Comparison of ENCODE assay signal across 5 cellular contexts in the genomic region with DNA sequence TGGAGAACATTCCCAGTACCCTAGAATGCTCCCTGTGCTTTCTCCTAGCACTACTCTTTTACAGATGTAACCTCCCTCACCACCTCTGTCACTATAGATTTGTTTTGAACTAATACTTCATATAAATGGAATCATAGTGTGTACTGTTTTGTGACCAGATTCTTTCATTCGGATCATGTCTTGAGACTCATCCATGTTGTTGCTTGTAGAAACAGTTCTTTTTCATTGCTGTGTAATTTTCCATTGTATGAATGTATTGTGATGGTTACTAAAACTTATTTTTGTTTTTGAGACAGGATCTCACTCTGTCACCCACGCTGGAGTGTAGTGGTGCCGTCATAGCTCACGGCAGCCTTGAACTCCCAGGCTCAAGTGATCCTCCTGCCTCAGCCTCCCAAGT.
TF ChIP-seq lines count a peak whose summit lies in the region.

No MANE protein-coding gene starts in this region.

TF ChIP-seq in SK-N-SH, 30 proteins besides CTCF, POLR2A, EP300 and RAD21:
- TF ChIP-seq NRF1 (IDR thresholded peaks at IDR 0.05; ENCODE audit: low read depth, low read length): no peak
- TF ChIP-seq ELF1 (IDR thresholded peaks at IDR 0.05): no peak
- TF ChIP-seq, protein P1, sequence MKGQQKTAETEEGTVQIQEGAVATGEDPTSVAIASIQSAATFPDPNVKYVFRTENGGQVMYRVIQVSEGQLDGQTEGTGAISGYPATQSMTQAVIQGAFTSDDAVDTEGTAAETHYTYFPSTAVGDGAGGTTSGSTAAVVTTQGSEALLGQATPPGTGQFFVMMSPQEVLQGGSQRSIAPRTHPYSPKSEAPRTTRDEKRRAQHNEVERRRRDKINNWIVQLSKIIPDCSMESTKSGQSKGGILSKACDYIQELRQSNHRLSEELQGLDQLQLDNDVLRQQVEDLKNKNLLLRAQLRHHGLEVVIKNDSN (IDR thresholded peaks at IDR 0.05; ENCODE audit: borderline replicate concordance, low read depth): no peak
- no peak for TF ChIP-seq TCF12 (IDR thresholded peaks at IDR 0.05)

TF ChIP-seq in SK-N-SH treated with all-trans-retinoic acid at 6 μM for 48 hours, 23 proteins besides CTCF, POLR2A, EP300 and RAD21:
- TF ChIP-seq, protein P2, sequence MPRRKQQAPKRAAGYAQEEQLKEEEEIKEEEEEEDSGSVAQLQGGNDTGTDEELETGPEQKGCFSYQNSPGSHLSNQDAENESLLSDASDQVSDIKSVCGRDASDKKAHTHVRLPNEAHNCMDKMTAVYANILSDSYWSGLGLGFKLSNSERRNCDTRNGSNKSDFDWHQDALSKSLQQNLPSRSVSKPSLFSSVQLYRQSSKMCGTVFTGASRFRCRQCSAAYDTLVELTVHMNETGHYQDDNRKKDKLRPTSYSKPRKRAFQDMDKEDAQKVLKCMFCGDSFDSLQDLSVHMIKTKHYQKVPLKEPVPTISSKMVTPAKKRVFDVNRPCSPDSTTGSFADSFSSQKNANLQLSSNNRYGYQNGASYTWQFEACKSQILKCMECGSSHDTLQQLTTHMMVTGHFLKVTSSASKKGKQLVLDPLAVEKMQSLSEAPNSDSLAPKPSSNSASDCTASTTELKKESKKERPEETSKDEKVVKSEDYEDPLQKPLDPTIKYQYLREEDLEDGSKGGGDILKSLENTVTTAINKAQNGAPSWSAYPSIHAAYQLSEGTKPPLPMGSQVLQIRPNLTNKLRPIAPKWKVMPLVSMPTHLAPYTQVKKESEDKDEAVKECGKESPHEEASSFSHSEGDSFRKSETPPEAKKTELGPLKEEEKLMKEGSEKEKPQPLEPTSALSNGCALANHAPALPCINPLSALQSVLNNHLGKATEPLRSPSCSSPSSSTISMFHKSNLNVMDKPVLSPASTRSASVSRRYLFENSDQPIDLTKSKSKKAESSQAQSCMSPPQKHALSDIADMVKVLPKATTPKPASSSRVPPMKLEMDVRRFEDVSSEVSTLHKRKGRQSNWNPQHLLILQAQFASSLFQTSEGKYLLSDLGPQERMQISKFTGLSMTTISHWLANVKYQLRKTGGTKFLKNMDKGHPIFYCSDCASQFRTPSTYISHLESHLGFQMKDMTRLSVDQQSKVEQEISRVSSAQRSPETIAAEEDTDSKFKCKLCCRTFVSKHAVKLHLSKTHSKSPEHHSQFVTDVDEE (CRISPR knock-in tag; IDR thresholded peaks at IDR 0.05): no peak
- no peak for TF ChIP-seq ESRRG (CRISPR knock-in tag; IDR thresholded peaks at IDR 0.05)
- TF ChIP-seq ISL1 (CRISPR knock-in tag; IDR thresholded peaks at IDR 0.05): no peak
- no peak for TF ChIP-seq ZNF70 (CRISPR knock-in tag; IDR thresholded peaks at IDR 0.05)
- no peak for TF ChIP-seq ZNF565 (CRISPR knock-in tag; conservative IDR thresholded peaks at IDR 0.05; ENCODE audit: low read depth)
- no peak for TF ChIP-seq RARB (CRISPR knock-in tag; IDR thresholded peaks at IDR 0.05)
- no peak for TF ChIP-seq OSR1 (CRISPR knock-in tag; IDR thresholded peaks at IDR 0.05)

TF ChIP-seq in IMR-90, 13 proteins besides CTCF, POLR2A, EP300 and RAD21:
- TF ChIP-seq MAFK (IDR thresholded peaks at IDR 0.05; ENCODE audit: low read depth, low read length) (no peak), BHLHE40 (IDR thresholded peaks at IDR 0.05; ENCODE audit: low read depth, low read length) (no peak), USF2 (IDR thresholded peaks at IDR 0.05; ENCODE audit: low read depth, low read length) (no peak), NFE2L2 (IDR thresholded peaks at IDR 0.05; ENCODE audit: low read depth, low read length) (no peak), SMC3 (IDR thresholded peaks at IDR 0.05; ENCODE audit: low read depth, low read length) (no peak), RFX5 (IDR thresholded peaks at IDR 0.05; ENCODE audit: low read depth, low read length) (no peak), MAZ (IDR thresholded peaks at IDR 0.05; ENCODE audit: borderline replicate concordance, low read depth, low read length) (no peak), CEBPB (IDR thresholded peaks at IDR 0.05; ENCODE audit: low read depth, low read length) (no peak), CHD1 (IDR thresholded peaks at IDR 0.05; ENCODE audit: low read depth, low read length) (no peak), MXI1 (IDR thresholded peaks at IDR 0.05; ENCODE audit: borderline replicate concordance, low read depth, low read length) (no peak), FOS (IDR thresholded peaks at IDR 0.05; ENCODE audit: low read depth, low read length) (no peak), RCOR1 (IDR thresholded peaks at IDR 0.05; ENCODE audit: insufficient replicate concordance, low read length) (no peak)
- TF ChIP-seq, protein P3, sequence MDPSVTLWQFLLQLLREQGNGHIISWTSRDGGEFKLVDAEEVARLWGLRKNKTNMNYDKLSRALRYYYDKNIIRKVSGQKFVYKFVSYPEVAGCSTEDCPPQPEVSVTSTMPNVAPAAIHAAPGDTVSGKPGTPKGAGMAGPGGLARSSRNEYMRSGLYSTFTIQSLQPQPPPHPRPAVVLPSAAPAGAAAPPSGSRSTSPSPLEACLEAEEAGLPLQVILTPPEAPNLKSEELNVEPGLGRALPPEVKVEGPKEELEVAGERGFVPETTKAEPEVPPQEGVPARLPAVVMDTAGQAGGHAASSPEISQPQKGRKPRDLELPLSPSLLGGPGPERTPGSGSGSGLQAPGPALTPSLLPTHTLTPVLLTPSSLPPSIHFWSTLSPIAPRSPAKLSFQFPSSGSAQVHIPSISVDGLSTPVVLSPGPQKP (IDR thresholded peaks at IDR 0.05; ENCODE audit: borderline replicate concordance, low read depth, low read length): no peak

TF ChIP-seq in K562, 482 proteins besides CTCF, POLR2A, EP300 and RAD21:
- peak; percentile 58 for TF ChIP-seq RBM25 (IDR thresholded peaks at IDR 0.05; ENCODE audit: low read depth, low read length, severe bottlenecking)
- TF ChIP-seq ZNF146 (CRISPR knock-in tag; IDR thresholded peaks at IDR 0.05; ENCODE audit: unreplicated experiment): peak; percentile 65
- no peak for TF ChIP-seq SREBF1 (IDR thresholded peaks at IDR 0.05; ENCODE audit: borderline replicate concordance, low read depth, low read length)

TF ChIP-seq in neural cell, 6 proteins besides CTCF, POLR2A, EP300 and RAD21:
- TF ChIP-seq POLR2AphosphoS5 (IDR thresholded peaks at IDR 0.05) (no peak), SMC3 (conservative IDR thresholded peaks at IDR 0.05; ENCODE audit: poor library complexity) (no peak), MXI1 (conservative IDR thresholded peaks at IDR 0.05; ENCODE audit: poor library complexity, severe bottlenecking) (no peak), EZH2 (IDR thresholded peaks at IDR 0.05; ENCODE audit: borderline replicate concordance, insufficient read depth, low read length, poor library complexity, severe bottlenecking) (no peak), TAF1 (IDR thresholded peaks at IDR 0.05; ENCODE audit: low read depth) (no peak), REST (IDR thresholded peaks at IDR 0.05; ENCODE audit: borderline replicate concordance) (no peak)
